8 cellular contexts compared by ENCODE assay signal in genomic region chr13:31846984-31847752, GRCh38.
A peak's percentile ranks its signal among the peaks of the same experiment; 100 is the strongest.
DNase-seq lines count a peak whose midpoint lies in the region; ATAC-seq and TF ChIP-seq lines count a peak whose summit lies in the region.

No MANE protein-coding gene starts in this region.

- H3K4me1 Mint-ChIP-seq in stimulated activated naive CD8-positive, alpha-beta T cell treated with anti-CD3 and anti-CD28 coated beads, Interleukin-15, amount 100 ng/mL, for 72 hours = peaks cover 6% of the 10 kb centered on the region

- DNase-seq in GM12864 (ENCODE audit: low read depth) (no peak), putamen (ENCODE audit: low spot score) (no peak), OCI-M2 (lab: John Stamatoyannopoulos, UW; ENCODE audit: unreplicated experiment) (no peak), NCI-H2029 (lab: John Stamatoyannopoulos, UW) (no peak)
- DNase-seq in activated naive CD4-positive, alpha-beta T cell treated with anti-CD3 and anti-CD28 coated beads, Interleukin-2, amount 50 U/mL, for 72 hours (ENCODE audit: low spot score in 2 of 2) = no peak
- DNase-seq in stimulated activated naive CD8-positive, alpha-beta T cell treated with anti-CD3 and anti-CD28 coated beads, Interleukin-15, amount 100 ng/mL, for 72 hours = no peak

- H3K27ac ChIP-seq in iPS-18a (ENCODE audit: low read length) = no peak overlapping the region

- peak overlapping the region; percentile 54 for H3K4me3 ChIP-seq in GM12864 (ENCODE audit: low read depth, low read length)
- peak overlapping the region; percentile 68 for H3K4me3 ChIP-seq in iPS-18a (ENCODE audit: low read length)

- no peak overlapping the region for H3K9ac ChIP-seq in iPS-18a (ENCODE audit: low read length)

- peak; percentile 11 for ATAC-seq in HG03045 (IDR thresholded peaks at IDR 0.05; ENCODE audit: unreplicated experiment)
- peak; percentile 37 to 39 for ATAC-seq in activated naive CD4-positive, alpha-beta T cell treated with anti-CD3 and anti-CD28 coated beads, Interleukin-2, amount 50 U/mL, for 72 hours
- ATAC-seq in stimulated activated naive CD8-positive, alpha-beta T cell treated with anti-CD3 and anti-CD28 coated beads, Interleukin-15, amount 100 ng/mL, for 72 hours = no peak

- H3K36me3 Mint-ChIP-seq in activated naive CD4-positive, alpha-beta T cell treated with anti-CD3 and anti-CD28 coated beads, Interleukin-2, amount 50 U/mL, for 72 hours = no peaks in the 10 kb centered on the region

- H3K4me3 Mint-ChIP-seq in stimulated activated naive CD8-positive, alpha-beta T cell treated with anti-CD3 and anti-CD28 coated beads, Interleukin-15, amount 100 ng/mL, for 72 hours = peak overlapping the region; percentile 56 to 91

- no peaks in the 10 kb centered on the region for H3K4me1 ChIP-seq in iPS-18a (ENCODE audit: control insufficient read depth, low read depth, low read length)

- peaks cover 43% of the 10 kb centered on the region for H3K27me3 ChIP-seq in iPS-18a (ENCODE audit: control insufficient read depth, insufficient read depth, low read length)

- no peak for TF ChIP-seq CTCF in GM12864 (IDR thresholded peaks at IDR 0.05; ENCODE audit: low read depth, low read length, missing control alignments)

- no peaks in the 10 kb centered on the region for H3K9me3 Mint-ChIP-seq in activated naive CD4-positive, alpha-beta T cell treated with anti-CD3 and anti-CD28 coated beads, Interleukin-2, amount 50 U/mL, for 72 hours
- no peaks in the 10 kb centered on the region for H3K9me3 Mint-ChIP-seq in stimulated activated naive CD8-positive, alpha-beta T cell treated with anti-CD3 and anti-CD28 coated beads, Interleukin-15, amount 100 ng/mL, for 72 hours

- no peaks in the 10 kb centered on the region for H3K36me3 ChIP-seq in iPS-18a (ENCODE audit: control insufficient read depth, low read depth, low read length)

- H3K9me3 ChIP-seq in iPS-18a (ENCODE audit: control insufficient read depth, low read depth, low read length) = no peaks in the 10 kb centered on the region

- peaks cover 77% of the 10 kb centered on the region for H3K27me3 Mint-ChIP-seq in stimulated activated naive CD8-positive, alpha-beta T cell treated with anti-CD3 and anti-CD28 coated beads, Interleukin-15, amount 100 ng/mL, for 72 hours

- H3K27ac Mint-ChIP-seq in activated naive CD4-positive, alpha-beta T cell treated with anti-CD3 and anti-CD28 coated beads, Interleukin-2, amount 50 U/mL, for 72 hours = no peak overlapping the region
- H3K27ac Mint-ChIP-seq in stimulated activated naive CD8-positive, alpha-beta T cell treated with anti-CD3 and anti-CD28 coated beads, Interleukin-15, amount 100 ng/mL, for 72 hours = no peak overlapping the region
